ENCODE assay signal across 15 cellular contexts in the genomic region with DNA sequence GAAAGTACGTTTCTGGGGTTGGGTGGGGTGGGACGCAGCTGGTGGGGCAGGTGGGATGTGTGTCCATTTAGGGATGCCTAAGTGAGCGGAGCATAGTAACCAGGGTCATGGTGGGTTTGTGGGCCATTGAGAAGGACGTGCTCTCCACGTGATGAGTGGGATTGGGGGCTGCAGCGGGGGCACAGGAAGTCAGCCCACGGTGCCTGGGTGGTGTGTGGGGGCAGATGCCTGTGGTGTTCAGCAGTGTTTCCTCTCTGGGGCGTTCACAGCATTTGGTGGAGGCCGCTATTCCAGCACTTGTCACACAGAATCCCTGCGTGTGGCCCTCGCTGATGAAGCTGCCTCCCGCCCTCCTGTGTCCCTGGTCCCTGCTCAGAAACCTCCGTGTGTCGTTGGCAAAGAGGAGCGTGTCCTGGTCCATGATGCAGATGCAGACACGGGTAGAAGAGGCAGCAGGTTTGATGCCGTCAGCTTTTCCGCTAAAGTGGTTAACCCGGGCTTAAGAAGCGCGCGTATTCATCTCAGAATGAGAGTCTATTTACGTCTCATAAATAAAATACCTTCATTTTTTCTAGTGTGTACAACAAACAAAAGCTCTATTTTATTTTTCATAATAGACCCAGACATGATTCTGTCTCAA.
"Had no signal": no experiment of that assay in that cellular context is flagged by ENCODE, and none has a peak within 500 bp of the region (broad histone marks: within the 10 kb centered on the region; RNA-seq: fewer than 3 reads in every experiment).

No MANE protein-coding gene starts in this region.

- H3K27ac Mint-ChIP-seq: activated naive CD4-positive, alpha-beta T cell treated with anti-CD3 and anti-CD28 coated beads for 36 hours; activated T-helper 2 cell treated with anti-CD3 and anti-CD28 coated beads, Interferon-gamma antibody, Interleukin-2, Interleukin-4, amounts not matched to agents 10 μg/mL and 5 μg/mL and 100 μg/mL, durations not matched to agents 14 hours and 24 hours and 36 hours; natural killer cell treated with Interleukin-12 subunit alpha and Interleukin-12 subunit beta and Interleukin-15 and Interleukin-18, amount 100 ng/mL, for 72 hours had no signal

- H3K27ac ChIP-seq: cardiac muscle cell, left ventricle myocardium inferior, prostate gland, thoracic aorta had no signal

- H3K9me3 Mint-ChIP-seq: activated naive CD4-positive, alpha-beta T cell treated with anti-CD3 and anti-CD28 coated beads for 36 hours; activated T-helper 2 cell treated with anti-CD3 and anti-CD28 coated beads, Interferon-gamma antibody, Interleukin-2, Interleukin-4, amounts not matched to agents 10 μg/mL and 5 μg/mL and 100 μg/mL, durations not matched to agents 14 hours and 24 hours and 36 hours; natural killer cell treated with Interleukin-12 subunit alpha and Interleukin-12 subunit beta and Interleukin-15 and Interleukin-18, amount 100 ng/mL, for 72 hours had no signal

- H3K36me3 ChIP-seq: cardiac muscle cell, left ventricle myocardium inferior, prostate gland, thoracic aorta had no signal

- ATAC-seq: esophagus mucosa; natural killer cell treated with Interleukin-12 subunit alpha and Interleukin-12 subunit beta and Interleukin-15 and Interleukin-18, amount 100 ng/mL, for 72 hours; right cardiac atrium had no signal

- H3K9me3 ChIP-seq: left ventricle myocardium inferior, prostate gland, thoracic aorta had no signal

- H3K4me3 Mint-ChIP-seq: activated naive CD4-positive, alpha-beta T cell treated with anti-CD3 and anti-CD28 coated beads for 36 hours; natural killer cell treated with Interleukin-12 subunit alpha and Interleukin-12 subunit beta and Interleukin-15 and Interleukin-18, amount 100 ng/mL, for 72 hours had no signal

- H3K36me3 Mint-ChIP-seq: natural killer cell treated with Interleukin-12 subunit alpha and Interleukin-12 subunit beta and Interleukin-15 and Interleukin-18, amount 100 ng/mL, for 72 hours had no signal

- H3K4me3 ChIP-seq: cardiac muscle cell, left ventricle myocardium inferior, prostate gland, thoracic aorta had no signal

- DNase-seq: activated CD4-positive, CD25-positive, alpha-beta regulatory T cell treated with anti-CD3 and anti-CD28 coated beads, Interleukin-2, amount 50 U/mL, for 72 hours; activated naive CD4-positive, alpha-beta T cell treated with anti-CD3 and anti-CD28 coated beads for 36 hours; activated T-cell treated with anti-CD3 and anti-CD28 coated beads, Interleukin-2, amount 50 U/mL, for 1 hour; hypothalamus; kidney; left ventricle myocardium inferior; right cardiac atrium; small intestine; T-helper 1 cell had no signal

- H3K4me1 ChIP-seq: left ventricle myocardium inferior, prostate gland had no signal

- H3K27me3 ChIP-seq: cardiac muscle cell had no signal
